Comparison of ENCODE assay signal across 8 cellular contexts in the genomic region with DNA sequence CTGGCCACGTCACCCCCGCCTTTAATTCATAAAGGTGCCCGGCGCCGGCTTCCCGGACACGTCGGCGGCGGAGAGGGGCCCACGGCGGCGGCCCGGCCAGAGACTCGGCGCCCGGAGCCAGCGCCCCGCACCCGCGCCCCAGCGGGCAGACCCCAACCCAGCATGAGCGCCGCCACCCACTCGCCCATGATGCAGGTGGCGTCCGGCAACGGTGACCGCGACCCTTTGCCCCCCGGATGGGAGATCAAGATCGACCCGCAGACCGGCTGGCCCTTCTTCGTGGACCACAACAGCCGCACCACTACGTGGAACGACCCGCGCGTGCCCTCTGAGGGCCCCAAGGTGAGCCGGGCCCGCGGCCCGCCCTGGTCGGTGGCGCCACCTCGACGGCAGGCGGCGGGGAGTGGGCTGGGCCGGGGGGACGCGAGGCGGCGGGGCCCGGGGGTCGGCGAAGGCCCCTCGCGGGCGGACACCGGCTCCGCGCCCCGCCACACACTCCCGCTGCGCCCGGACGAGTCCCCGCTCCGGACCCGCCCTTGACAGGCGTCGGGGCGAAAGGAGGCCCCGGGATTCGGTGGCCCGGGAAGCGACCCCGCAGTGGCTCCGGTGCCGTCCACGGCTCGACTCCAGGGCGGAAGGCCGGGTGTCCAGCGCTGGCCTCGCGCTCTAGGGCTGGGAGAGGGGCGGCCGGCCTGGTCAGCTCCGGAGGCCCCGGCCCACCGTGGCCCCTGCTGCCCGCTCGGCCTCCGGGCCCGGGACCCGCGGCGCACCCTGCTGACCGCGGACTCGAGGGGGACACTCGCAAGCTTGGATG. TPM values are rescaled to one million over a fixed set of nuclear protein-coding genes. Genes with fewer than 3 reads are reported as not detected.
A peak's percentile ranks its signal among the peaks of the same experiment; 100 is the strongest.
DNase-seq lines count a peak whose midpoint lies in the region; ATAC-seq and TF ChIP-seq lines count a peak whose summit lies in the region.

No MANE protein-coding gene starts in this region.

- H2AFZ ChIP-seq in OCI-LY1 (ENCODE audit: low read length) = no peak overlapping the region; the same call in 1 of the 2 replicates
- H2AFZ ChIP-seq in mammary epithelial cell (ENCODE audit: low read depth, low read length) = peak overlapping the region; percentile 99

- H3K9me3 ChIP-seq in CD8-positive, alpha-beta T cell (ENCODE audit: low read length) = no peaks in the 10 kb centered on the region
- no peaks in the 10 kb centered on the region for H3K9me3 ChIP-seq in OCI-LY1 (ENCODE audit: low read length)
- H3K9me3 ChIP-seq in mammary epithelial cell (replicated peaks; ENCODE audit: insufficient read depth, low read length) = no peaks in the 10 kb centered on the region
- H3K9me3 ChIP-seq in liver (ENCODE audit: control insufficient read depth in 4 of 4, low read length in 3 of 4) = no peaks in the 10 kb centered on the region
- H3K9me3 ChIP-seq in thymus (ENCODE audit: control insufficient read depth) = no peaks in the 10 kb centered on the region

- H3K4me1 Mint-ChIP-seq in CD8-positive, alpha-beta T cell (ENCODE audit: low read depth) = peaks cover 50% of the 10 kb centered on the region

- H3K27ac Mint-ChIP-seq in CD8-positive, alpha-beta T cell = peak overlapping the region; percentile 87

- 2% methylated on average over 23 of the region's 106 CpGs for WGBS in mammary epithelial cell (ENCODE audit: low coverage, missing lambda C conversion rate)
- 1% methylated on average over 106 of the region's 106 CpGs for WGBS in liver
- WGBS in thymus = 6% methylated on average over 106 of the region's 106 CpGs

- CTCF ChIA-PET in CD8-positive, alpha-beta T cell (lab: Charles Lee) = no interaction called here
- CTCF ChIA-PET in mammary epithelial cell (lab: Charles Lee; ENCODE audit: low non-redundant PET) = no interaction called here

- TF ChIP-seq CTCF in CD8-positive, alpha-beta T cell (IDR thresholded peaks at IDR 0.05) = no peak
- no peak for TF ChIP-seq CTCF in OCI-LY1 (IDR thresholded peaks at IDR 0.05; ENCODE audit: low read length)
- TF ChIP-seq CTCF in mammary epithelial cell (conservative IDR thresholded peaks at IDR 0.05 in 1 of 2, IDR thresholded peaks at IDR 0.05 in 1 of 2; ENCODE audit: extremely low read depth in 1 of 2, insufficient read depth in 1 of 2, low read depth in 1 of 2, low read length in 2 of 2) = no peak
- no peak for TF ChIP-seq CTCF in liver (IDR thresholded peaks at IDR 0.05; ENCODE audit: low read depth, low read length, missing input control)

- in situ Hi-C loops in mammary epithelial cell (cut with MboI; ENCODE audit: low sequenced_read_pairs in 2 of 2) = loop anchor here in 1 of 2 donors (10.0 kb wide), 1 partner anchor 47 kb away; no protein-coding TSS in a partner anchor

- peak in 2 of 7 experiments; percentile 26 to 51 for DNase-seq in CD8-positive, alpha-beta T cell
- DNase-seq in mammary epithelial cell (no peak), 8988T (no peak), sciatic nerve (ENCODE audit: low spot score) (no peak)

- H3K27me3 Mint-ChIP-seq in CD8-positive, alpha-beta T cell (ENCODE audit: low read depth) = no peaks in the 10 kb centered on the region

- dilution Hi-C loops in mammary epithelial cell (cut with HindIII; ENCODE audit: low sequenced_read_pairs) = no loop called here

- H3K4me2 ChIP-seq in OCI-LY1 (ENCODE audit: low read length) (peak overlapping the region; percentile 98), mammary epithelial cell (ENCODE audit: insufficient read depth, low read depth, low read length) (peak overlapping the region; percentile 92)

- no peak for TF ChIP-seq RAD21 in liver (IDR thresholded peaks at IDR 0.05)

- no peaks in the 10 kb centered on the region for H3K9me3 Mint-ChIP-seq in CD8-positive, alpha-beta T cell

- ATAC-seq in CD8-positive, alpha-beta T cell = peak; percentile 12
- ATAC-seq in GM21717 (IDR thresholded peaks at IDR 0.05; ENCODE audit: unreplicated experiment) (peak; percentile 42), sciatic nerve (no peak)

- no TSS peak for BruUV-seq in mammary epithelial cell (replicated peaks; lab: Mats Ljungman, UMichigan)

- no peaks in the 10 kb centered on the region for H3K9me2 ChIP-seq in OCI-LY1 (ENCODE audit: low read depth, low read length)

- H3K4me3 Mint-ChIP-seq in CD8-positive, alpha-beta T cell = peak overlapping the region; percentile 98

- peak overlapping the region; percentile 78 for H3K27ac ChIP-seq in CD8-positive, alpha-beta T cell (ENCODE audit: low read depth, low read length)
- H3K27ac ChIP-seq in OCI-LY1 (ENCODE audit: low read depth, low read length, poor library complexity, severe bottlenecking) (no peak overlapping the region), mammary epithelial cell (ENCODE audit: insufficient read depth, low read depth, low read length) (peak overlapping the region; percentile 77), liver (ENCODE audit: low read depth in 1 of 2, low read length in 2 of 2) (peak overlapping the region; percentile 99 to 100), thymus (ENCODE audit: low read depth) (peak overlapping the region; percentile 84)

- H4K20me1 ChIP-seq in OCI-LY1 (ENCODE audit: insufficient read depth, low read length) (no peaks in the 10 kb centered on the region), mammary epithelial cell (ENCODE audit: insufficient read depth, low read length) (no peaks in the 10 kb centered on the region)

- 0 out of 2 replicates have a peak, but pooled peaks cover 4% of the 10 kb centered on the region for H3F3A ChIP-seq in OCI-LY1 (ENCODE audit: insufficient read depth, low read length)

- H3K27me3 ChIP-seq in CD8-positive, alpha-beta T cell (ENCODE audit: insufficient read depth, low read length) = no peaks in the 10 kb centered on the region
- H3K27me3 ChIP-seq in OCI-LY1 (ENCODE audit: insufficient read depth, low read length) (no peaks in the 10 kb centered on the region), mammary epithelial cell (ENCODE audit: insufficient read depth, low read length) (no peaks in the 10 kb centered on the region), liver (ENCODE audit: control insufficient read depth in 4 of 4, insufficient read depth in 4 of 4, low read length in 3 of 4) (no peaks in the 10 kb centered on the region), thymus (ENCODE audit: control insufficient read depth, insufficient read depth) (peaks cover 2% of the 10 kb centered on the region)

- H3K36me3 ChIP-seq in CD8-positive, alpha-beta T cell (ENCODE audit: insufficient read depth, low read length) = no peaks in the 10 kb centered on the region
- no peaks in the 10 kb centered on the region for H3K36me3 ChIP-seq in OCI-LY1 (ENCODE audit: insufficient read depth, low read length)
- peaks cover 5% of the 10 kb centered on the region for H3K36me3 ChIP-seq in mammary epithelial cell (ENCODE audit: insufficient read depth, low read length)
- peaks cover 0 to 5% (median 0%) of the 10 kb centered on the region in 4 donors for H3K36me3 ChIP-seq in liver (ENCODE audit: control insufficient read depth in 4 of 4, insufficient read depth in 3 of 4, low read depth in 1 of 4, low read length in 3 of 4)
- H3K36me3 ChIP-seq in thymus (ENCODE audit: control insufficient read depth, insufficient read depth) = no peaks in the 10 kb centered on the region

- H3K4me1 ChIP-seq in CD8-positive, alpha-beta T cell (ENCODE audit: insufficient read depth, low read length) = peaks cover 44% of the 10 kb centered on the region
- peaks cover 17% of the 10 kb centered on the region for H3K4me1 ChIP-seq in OCI-LY1 (ENCODE audit: insufficient read depth, low read length, severe bottlenecking)
- H3K4me1 ChIP-seq in mammary epithelial cell (ENCODE audit: insufficient read depth, low read length) = peaks cover 32% of the 10 kb centered on the region
- H3K4me1 ChIP-seq in liver (ENCODE audit: control insufficient read depth in 4 of 4, insufficient read depth in 4 of 4, low read length in 3 of 4) = peaks cover 7 to 23% (median 9%) of the 10 kb centered on the region in 4 donors
- peaks cover 8% of the 10 kb centered on the region for H3K4me1 ChIP-seq in thymus (ENCODE audit: control insufficient read depth, insufficient read depth, low read length)

- intact Hi-C loops in CD8-positive, alpha-beta T cell (cut with DNase I, micrococcal nuclease) = loop anchor here (1.0 to 10.0 kb wide), 16 partner anchors 54 to 1307 kb away; partner anchors contain the start of genes CACUL1 (in 2 of the 2), EIF3A (in 1 of the 2), FAM204A (in 1 of the 2) and GRK5 (in 1 of the 2)
- intact Hi-C loops in mammary epithelial cell (cut with micrococcal nuclease) = loop anchor here (1.0 to 10.0 kb wide), 5 partner anchors 16 to 853 kb away; partner anchors contain the start of gene TIAL1
- intact Hi-C loops in sciatic nerve (cut with DNase I) = no loop called here

- no peaks in the 10 kb centered on the region for H3K79me2 ChIP-seq in OCI-LY1 (ENCODE audit: insufficient read depth, low read length)
- peaks cover 55% of the 10 kb centered on the region for H3K79me2 ChIP-seq in mammary epithelial cell (ENCODE audit: insufficient read depth, low read length)

- POLR2A ChIA-PET in CD8-positive, alpha-beta T cell (lab: Charles Lee) = interaction anchor here (0.5 to 1.5 kb wide), 6 partner anchors 10 to 631 kb away, joined by 3 to 5 read pairs (median 4); partner anchors contain the start of gene MCMBP

- H3K36me3 Mint-ChIP-seq in CD8-positive, alpha-beta T cell = peaks cover 5% of the 10 kb centered on the region

- peak overlapping the region; percentile 95 for H3K4me3 ChIP-seq in CD8-positive, alpha-beta T cell (ENCODE audit: low read depth, low read length)
- peak overlapping the region; percentile 83 for H3K4me3 ChIP-seq in OCI-LY1 (ENCODE audit: low read depth, low read length, poor library complexity, severe bottlenecking)
- peak overlapping the region; percentile 95 to 97 (median 95) for H3K4me3 ChIP-seq in mammary epithelial cell (replicated peaks in 1 of 3; ENCODE audit: insufficient read depth in 1 of 3, low read depth in 2 of 3, low read length in 3 of 3)
- H3K4me3 ChIP-seq in liver (ENCODE audit: low read depth in 1 of 3, low read length in 3 of 3) = peak overlapping the region; percentile 82 to 91 (median 83)
- peak overlapping the region; percentile 88 for H3K4me3 ChIP-seq in thymus (ENCODE audit: low read length)

- H3K9ac ChIP-seq in OCI-LY1 (ENCODE audit: low read length) (peak overlapping the region; percentile 78), mammary epithelial cell (ENCODE audit: insufficient read depth, low read length) (peak overlapping the region; percentile 87), liver (ENCODE audit: low read depth in 1 of 2, low read length in 2 of 2) (peak overlapping the region; percentile 85 to 96)

TF ChIP-seq in liver, 16 proteins besides CTCF, POLR2A, EP300 and RAD21 (continues in another document):
- TF ChIP-seq TAF1 (conservative IDR thresholded peaks at IDR 0.05) = no peak

RNA-seq across cellular contexts. Expression of gene BAG3, which starts 0.5 kb away (rescaled TPM):
- total RNA-seq in CD8-positive, alpha-beta T cell = 10 to 100 TPM; 20.6 to 21.8 TPM
- total RNA-seq in mammary epithelial cell (100 to 1,000 TPM in 1 of 2 donors, 10 to 100 TPM in 1; 41.0 to 117 TPM), liver (1 to 10 TPM; 2.2 to 6.0 TPM), sciatic nerve (50.1 TPM)
- polyA plus RNA-seq in mammary epithelial cell (43.5 TPM), liver (10 to 100 TPM in 1 of 2 donors, 1 to 10 TPM in 1; 6.6 to 15.1 TPM), thymus (12.6 TPM)
- 89.4 TPM for polyA minus RNA-seq in mammary epithelial cell

RNA-seq across cellular contexts. Expression of gene TIAL1, which starts 55.0 kb away (rescaled TPM):
- 100 to 1,000 TPM; 159 to 172 TPM for total RNA-seq in CD8-positive, alpha-beta T cell
- total RNA-seq in mammary epithelial cell = 100 to 1,000 TPM in 1 of 2 donors, 10 to 100 TPM in 1; 47.8 to 141 TPM
- 66.3 TPM for polyA plus RNA-seq in mammary epithelial cell
- polyA minus RNA-seq in mammary epithelial cell = 25.1 TPM
- 10 to 100 TPM; 25.7 to 28.7 TPM for total RNA-seq in liver
- polyA plus RNA-seq in liver = 10 to 100 TPM; 19.7 to 21.1 TPM
- polyA plus RNA-seq in thymus = 128 TPM
- total RNA-seq in sciatic nerve = 121 TPM
